ENCODE assay signal across 27 cellular contexts in genomic region chr4:11599044-11599443, GRCh38.
"Had no signal": no experiment of that assay in that cellular context is flagged by ENCODE, and none has a peak within 500 bp of the region (broad histone marks: within the 10 kb centered on the region; RNA-seq: fewer than 3 reads in every experiment).

No MANE protein-coding gene starts in this region.

- ATAC-seq: esophagus mucosa; heart right ventricle; left lung; lower lobe of right lung; natural killer cell treated with Interleukin-12 subunit alpha and Interleukin-12 subunit beta and Interleukin-15 and Interleukin-18, amount 100 ng/mL, for 72 hours; pancreas; right lobe of liver; stimulated activated memory B cell treated with anti-CD40 and anti-IgM and Interleukin-4, amounts not matched to agents 10 μg/mL and 1 μg/mL and 100 μg/mL, for 72 hours; upper lobe of right lung had no signal

- H3K36me3 ChIP-seq: heart right ventricle, left lung, lower lobe of right lung, pancreas, right lobe of liver, spleen, tibial artery, upper lobe of right lung, vagina had no signal

- H3K27me3 Mint-ChIP-seq: progenitor cell of endocrine pancreas; stimulated activated memory B cell treated with anti-CD40 and anti-IgM and Interleukin-4, amounts not matched to agents 10 μg/mL and 1 μg/mL and 100 μg/mL, for 72 hours had no signal

- H3K9me3 Mint-ChIP-seq: memory B cell; stimulated activated memory B cell treated with anti-CD40 and anti-IgM and Interleukin-4, amounts not matched to agents 10 μg/mL and 1 μg/mL and 100 μg/mL, for 72 hours; stimulated activated naive CD8-positive, alpha-beta T cell treated with anti-CD3 and anti-CD28 coated beads, Interleukin-15, Interleukin-2, amounts not matched to agents 100 ng/mL and 50 ng/mL, for 24 hours had no signal

- H3K4me3 ChIP-seq: dorsolateral prefrontal cortex, heart right ventricle, left lung, lower lobe of right lung, pancreas, right lobe of liver, spleen, tibial artery, upper lobe of right lung, vagina had no signal

- FAIRE-seq: frontal cortex, islet of Langerhans, pancreas had no signal

- H3K27ac ChIP-seq: dorsolateral prefrontal cortex, heart right ventricle, left lung, lower lobe of right lung, pancreas, right lobe of liver, spleen, tibial artery, upper lobe of right lung, vagina had no signal

- H3K4me3 Mint-ChIP-seq: memory B cell; natural killer cell treated with Interleukin-12 subunit alpha and Interleukin-12 subunit beta and Interleukin-15 and Interleukin-18, amount 100 ng/mL, for 72 hours; stimulated activated memory B cell treated with anti-CD40 and anti-IgM and Interleukin-4, amounts not matched to agents 10 μg/mL and 1 μg/mL and 100 μg/mL, for 72 hours; stimulated activated naive CD8-positive, alpha-beta T cell treated with anti-CD3 and anti-CD28 coated beads, Interleukin-15, Interleukin-2, amounts not matched to agents 100 ng/mL and 50 ng/mL, for 24 hours had no signal

- H3K27ac Mint-ChIP-seq: memory B cell; natural killer cell treated with Interleukin-12 subunit alpha and Interleukin-12 subunit beta and Interleukin-15 and Interleukin-18, amount 100 ng/mL, for 72 hours; progenitor cell of endocrine pancreas; stimulated activated memory B cell treated with anti-CD40 and anti-IgM and Interleukin-4, amounts not matched to agents 10 μg/mL and 1 μg/mL and 100 μg/mL, for 72 hours; stimulated activated naive CD8-positive, alpha-beta T cell treated with anti-CD3 and anti-CD28 coated beads, Interleukin-15, Interleukin-2, amounts not matched to agents 100 ng/mL and 50 ng/mL, for 24 hours had no signal

- H3K9me3 ChIP-seq: left lung, lower lobe of right lung, pancreas, right lobe of liver, spleen, tibial artery, upper lobe of right lung, vagina had no signal

- H3K4me1 ChIP-seq: left lung, lower lobe of right lung, right lobe of liver, spleen, tibial artery, upper lobe of right lung, vagina had no signal

- DNase-seq: cortex of kidney; dorsolateral prefrontal cortex; effector CD8-positive, alpha-beta T cell; heart right ventricle; hypothalamus; left lung; lower lobe of right lung; midbrain; occipital lobe; pancreas; retina; right lobe of liver; spleen; stimulated activated CD4-positive, alpha-beta T cell treated with anti-CD3 and anti-CD28 coated beads, Interleukin-15, amount 100 ng/mL, for 24 hours; stimulated activated CD4-positive, alpha-beta T cell treated with anti-CD3 and anti-CD28 coated beads, Interleukin-1b, Interleukin-23, amount 100 ng/mL, for 48 hours; stimulated activated CD4-positive, alpha-beta T cell treated with anti-CD3 and anti-CD28 coated beads, Interleukin-4, amount 100 ng/mL, for 24 hours; tibial artery; upper lobe of right lung had no signal

- H3K27me3 ChIP-seq: dorsolateral prefrontal cortex, heart right ventricle, left lung, pancreas, right lobe of liver, spleen, tibial artery, upper lobe of right lung, vagina had no signal

- H3K4me1 Mint-ChIP-seq: memory B cell; stimulated activated memory B cell treated with anti-CD40 and anti-IgM and Interleukin-4, amounts not matched to agents 10 μg/mL and 1 μg/mL and 100 μg/mL, for 72 hours had no signal

- H3K36me3 Mint-ChIP-seq: memory B cell; natural killer cell treated with Interleukin-12 subunit alpha and Interleukin-12 subunit beta and Interleukin-15 and Interleukin-18, amount 100 ng/mL, for 72 hours; stimulated activated memory B cell treated with anti-CD40 and anti-IgM and Interleukin-4, amounts not matched to agents 10 μg/mL and 1 μg/mL and 100 μg/mL, for 72 hours had no signal
